ENCODE assay signal across 8 cellular contexts in the genomic region with DNA sequence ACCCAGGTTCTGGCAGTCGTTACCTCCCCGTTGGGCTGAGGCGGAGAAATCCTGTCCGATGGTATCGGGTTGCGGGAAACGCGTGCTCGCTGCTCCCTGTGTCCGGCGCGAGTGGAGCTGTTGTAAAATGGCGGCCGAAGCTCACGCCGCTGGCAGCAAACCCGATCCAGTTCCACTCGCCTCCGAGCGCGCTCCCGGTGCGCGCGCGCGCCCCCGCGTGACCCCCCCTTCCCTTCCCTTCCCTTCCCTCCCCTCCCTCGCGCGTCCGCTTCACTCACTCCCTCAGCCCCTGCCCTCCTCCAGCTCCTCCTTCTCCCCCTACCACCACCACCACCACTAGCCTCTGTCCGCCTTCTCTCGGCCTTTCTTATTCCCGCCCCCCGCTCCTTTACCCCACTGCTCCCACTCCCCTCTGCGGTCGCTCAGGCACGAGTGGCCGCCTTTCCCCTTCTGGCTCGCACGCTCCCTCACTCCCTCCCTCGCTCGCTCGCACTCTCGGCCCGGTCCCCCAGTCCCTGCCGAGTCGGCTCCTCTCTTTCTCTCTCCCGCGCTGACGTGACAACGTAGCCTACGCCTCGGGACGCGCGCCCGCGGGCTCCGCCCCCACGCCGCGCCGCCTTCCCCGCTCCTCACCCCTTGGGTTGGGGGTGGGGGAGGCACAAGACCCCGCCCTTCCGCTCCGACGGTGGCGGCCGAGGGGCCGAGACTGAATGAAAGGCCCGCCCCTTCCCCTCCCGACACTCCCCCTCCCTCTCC. TPM values are rescaled to one million over a fixed set of nuclear protein-coding genes. Genes with fewer than 3 reads are reported as not detected.
DNase-seq lines count a peak whose midpoint lies in the region; FAIRE-seq and TF ChIP-seq lines count a peak whose summit lies in the region.

A gene (minus strand): TSS at position 113 of the 756 bp plus-strand sequence. CDS start 1,447 bp downstream, outside the sequence.

- peaks cover 14% of the 10 kb centered on the region; the same call in 1 of the 2 replicates for H3K36me3 ChIP-seq in MM.1S (replicated peaks; ENCODE audit: insufficient read depth, low read length)

- TF ChIP-seq CTCF in MM.1S (IDR thresholded peaks at IDR 0.05; ENCODE audit: low read length) (no peak), fibroblast of the aortic adventitia (IDR thresholded peaks at IDR 0.05; ENCODE audit: insufficient read depth, low read length) (no peak), nephron progenitor cell (IDR thresholded peaks at IDR 0.05) (no peak)

- H3F3A ChIP-seq in MM.1S (ENCODE audit: insufficient read depth, low read length) = peaks cover 13% of the 10 kb centered on the region

- H3K9me2 ChIP-seq in MM.1S (replicated peaks; ENCODE audit: insufficient read depth, low read length) = no peaks in the 10 kb centered on the region

- peaks cover 31% of the 10 kb centered on the region for H4K20me1 ChIP-seq in MM.1S (ENCODE audit: insufficient read depth, low read length)

- peaks cover 52% of the 10 kb centered on the region for H3K4me1 Mint-ChIP-seq in nephron progenitor cell
- H3K4me1 Mint-ChIP-seq in stimulated activated naive CD8-positive, alpha-beta T cell treated with anti-CD3 and anti-CD28 coated beads, Interleukin-15, Interleukin-2, amounts not matched to agents 100 ng/mL and 50 ng/mL, for 24 hours (ENCODE audit: low read depth) = peaks cover 49% of the 10 kb centered on the region

- H3K27me3 Mint-ChIP-seq in nephron progenitor cell (ENCODE audit: low read depth, poor library complexity) = no peaks in the 10 kb centered on the region
- H3K27me3 Mint-ChIP-seq in stimulated activated naive CD8-positive, alpha-beta T cell treated with anti-CD3 and anti-CD28 coated beads, Interleukin-15, Interleukin-2, amounts not matched to agents 100 ng/mL and 50 ng/mL, for 24 hours = no peaks in the 10 kb centered on the region

- peak within 1 kb of the TSS; percentile 100 for H3K9ac ChIP-seq in MM.1S (ENCODE audit: low read length)

- H3K4me2 ChIP-seq in MM.1S (ENCODE audit: low read depth, low read length) = peak within 1 kb of the TSS; percentile 97

- peaks cover 54% of the 10 kb centered on the region for H3K36me3 Mint-ChIP-seq in nephron progenitor cell (ENCODE audit: low read depth)
- peaks cover 45% of the 10 kb centered on the region for H3K36me3 Mint-ChIP-seq in stimulated activated naive CD8-positive, alpha-beta T cell treated with anti-CD3 and anti-CD28 coated beads, Interleukin-15, Interleukin-2, amounts not matched to agents 100 ng/mL and 50 ng/mL, for 24 hours (ENCODE audit: low read depth)

- H3K4me3 ChIP-seq in MM.1S (ENCODE audit: low read length) = peak within 1 kb of the TSS; percentile 99
- H3K4me3 ChIP-seq in fibroblast of the aortic adventitia (ENCODE audit: low read depth, low read length) = peak within 1 kb of the TSS; percentile 98

- H3K9me3 Mint-ChIP-seq in nephron progenitor cell = peaks cover 26% of the 10 kb centered on the region
- no peaks in the 10 kb centered on the region for H3K9me3 Mint-ChIP-seq in stimulated activated naive CD8-positive, alpha-beta T cell treated with anti-CD3 and anti-CD28 coated beads, Interleukin-15, Interleukin-2, amounts not matched to agents 100 ng/mL and 50 ng/mL, for 24 hours

- H3K4me1 ChIP-seq in MM.1S (ENCODE audit: low read length) = peaks cover 17% of the 10 kb centered on the region

- FAIRE-seq in G401.6 (lab: Jason Lieb, UNC) = peak; percentile 39

- peak within 1 kb of the TSS; percentile 76 for H2AFZ ChIP-seq in MM.1S (ENCODE audit: low read length)

- DNase-seq in HCEC 1CT (peak; percentile 97), MM.1S (peak; percentile 96), SHP77 treated with DMSO at 0.1 percent for 48 hours (lab: John Stamatoyannopoulos, UW) (peak; percentile 91), fibroblast of the aortic adventitia (ENCODE audit: low read depth) (peak; percentile 96), nephron progenitor cell (peak; percentile 96)
- DNase-seq in activated effector memory CD4-positive, alpha-beta T cell treated with anti-CD3 and anti-CD28 coated beads, Interleukin-2, amount 50 U/mL, for 16 hours = peak; percentile 99

- peak within 1 kb of the TSS; percentile 100 for H3K4me3 Mint-ChIP-seq in nephron progenitor cell
- H3K4me3 Mint-ChIP-seq in stimulated activated naive CD8-positive, alpha-beta T cell treated with anti-CD3 and anti-CD28 coated beads, Interleukin-15, Interleukin-2, amounts not matched to agents 100 ng/mL and 50 ng/mL, for 24 hours = peak within 1 kb of the TSS; percentile 96

- no peaks in the 10 kb centered on the region for H3K9me3 ChIP-seq in MM.1S (replicated peaks; ENCODE audit: insufficient read depth, low read length)

- no peaks in the 10 kb centered on the region for H3K27me3 ChIP-seq in MM.1S (replicated peaks; ENCODE audit: insufficient read depth, low read length)

- peak within 1 kb of the TSS; percentile 100 for H3K27ac Mint-ChIP-seq in nephron progenitor cell
- peak within 1 kb of the TSS; percentile 99 for H3K27ac Mint-ChIP-seq in stimulated activated naive CD8-positive, alpha-beta T cell treated with anti-CD3 and anti-CD28 coated beads, Interleukin-15, Interleukin-2, amounts not matched to agents 100 ng/mL and 50 ng/mL, for 24 hours

- peaks cover 55% of the 10 kb centered on the region for H3K79me2 ChIP-seq in MM.1S (ENCODE audit: low read length)

- peak within 1 kb of the TSS; percentile 100 for H3K27ac ChIP-seq in MM.1S (ENCODE audit: low read length)

RNA-seq across cellular contexts. Expression of the gene that starts here (rescaled TPM):
- total RNA-seq in fibroblast of the aortic adventitia (ENCODE audit: low replicate concordance) = 90.5 and 95.1 TPM in 2 replicates

Comparison
In these comparisons a context has a peak if more than half of its experiments do, and no peak if none do; other contexts are left out.
1. Peak in every context shown above with its lines: DNase-seq, H3K4me3 ChIP-seq and H3K27ac ChIP-seq.